Comparison of ENCODE assay signal across 8 cellular contexts in the genomic region with DNA sequence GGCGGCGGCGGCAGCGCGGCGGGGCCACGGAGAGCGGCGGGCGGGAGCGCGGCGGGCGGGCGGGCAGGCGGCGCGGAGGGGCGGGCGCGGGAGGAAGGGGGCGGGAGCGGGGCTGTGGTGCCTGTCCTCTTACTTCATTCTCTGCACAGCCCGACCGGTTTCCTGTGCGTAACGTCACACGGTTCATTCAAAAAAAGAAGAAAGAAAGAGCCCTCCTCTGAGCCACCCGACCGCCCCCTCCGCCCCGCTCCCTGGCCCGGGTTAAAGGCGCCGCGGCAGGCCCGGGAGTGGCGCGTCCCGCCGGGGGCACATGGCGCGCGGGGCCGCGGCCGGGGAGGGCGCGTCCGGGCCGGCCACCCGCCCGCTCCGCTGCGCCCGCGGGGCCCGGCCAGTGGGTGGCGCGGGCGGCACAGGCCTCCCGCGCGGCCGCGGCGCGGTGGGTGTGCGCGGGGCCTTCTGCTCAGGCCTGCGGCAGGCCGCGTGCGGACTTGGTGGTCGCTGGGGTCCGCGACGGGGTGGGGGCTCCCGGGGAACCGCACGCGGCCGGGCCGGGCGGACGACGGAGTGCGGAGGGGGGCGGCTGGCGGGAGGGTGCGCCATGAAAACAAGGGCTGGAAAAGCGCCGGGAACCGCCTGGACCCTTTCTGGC. TPM values are rescaled to one million over a fixed set of nuclear protein-coding genes. Genes with fewer than 3 reads are reported as not detected.
DNase-seq lines count a peak whose midpoint lies in the region; ATAC-seq and TF ChIP-seq lines count a peak whose summit lies in the region.

No MANE protein-coding gene starts in this region.

- H3K4me1 Mint-ChIP-seq in T-cell: peaks cover 41 to 50% (median 48%) of the 10 kb centered on the region in 3 donors

- DNase-seq in NCI-H1048 (lab: John Stamatoyannopoulos, UW): peak; percentile 63
- peak; percentile 63 to 91 (median 86) for DNase-seq in T-cell
- DNase-seq in amniotic epithelial cell (ENCODE audit: low read depth): peak; percentile 62
- DNase-seq in left ventricle myocardium superior: peak; percentile 87
- DNase-seq in putamen (ENCODE audit: low spot score): peak; percentile 88
- peak; percentile 82 to 87 for DNase-seq in uterus

- no peaks in the 10 kb centered on the region for H3K36me3 ChIP-seq in uterus

- POLR2A ChIA-PET in T-cell (lab: Charles Lee): no interaction called here

- H3K9me3 ChIP-seq in uterus: no peaks in the 10 kb centered on the region

- TF ChIP-seq CTCF in GM12872 (IDR thresholded peaks at IDR 0.05; ENCODE audit: insufficient read depth, low read depth, low read length): peak; percentile 9; the same call in 1 of the 3 replicates
- peak in 3 of 4 experiments; percentile 22 to 64 (median 31) for TF ChIP-seq CTCF in uterus (IDR thresholded peaks at IDR 0.05)

- H3K27me3 Mint-ChIP-seq in T-cell: no peaks in the 10 kb centered on the region

- H3K4me1 ChIP-seq in uterus: no peaks in the 10 kb centered on the region

- no peaks in the 10 kb centered on the region for H3K9me3 Mint-ChIP-seq in T-cell

- H3K27ac ChIP-seq in uterus: peak overlapping the region; percentile 89 to 98

- CTCF ChIA-PET in T-cell (lab: Charles Lee): interaction anchor here in 1 of 2 donors (1.4 kb wide), 1 partner anchor 177 kb away, joined by 7 read pairs; no protein-coding TSS in a partner anchor

- intact Hi-C loops in left ventricle myocardium superior (cut with micrococcal nuclease) (loop anchor here (5.0 kb wide), 1 partner anchor 193 kb away; no protein-coding TSS in a partner anchor), uterus (cut with DNase I; ENCODE audit: low total_unique reads) (loop anchor here (5.0 kb wide), 2 partner anchors 188 to 293 kb away; no protein-coding TSS in a partner anchor)

- H3K4me3 ChIP-seq in uterus: peak overlapping the region; percentile 76 to 90

- H3K27ac Mint-ChIP-seq in T-cell: peak overlapping the region; percentile 52 to 70

- no peaks in the 10 kb centered on the region for H3K27me3 ChIP-seq in uterus

- ATAC-seq in HG02610 (IDR thresholded peaks at IDR 0.05; ENCODE audit: unreplicated experiment): peak; percentile 64
- ATAC-seq in T-cell (replicated peaks in 1 of 4): peak; percentile 81 to 86 (median 82)
- peak; percentile 82 for ATAC-seq in left ventricle myocardium superior

- H3K36me3 Mint-ChIP-seq in T-cell: peaks cover 16% of the 10 kb centered on the region

- TF ChIP-seq POLR2A in uterus (IDR thresholded peaks at IDR 0.05): peak; percentile 3 to 24

- H3K4me3 Mint-ChIP-seq in T-cell: peak overlapping the region; percentile 79 to 100 (median 82)

RNA-seq across cellular contexts. Expression of a gene that starts 0.6 kb away (rescaled TPM):
- 100 to 1,000 TPM; 113 to 201 (median 123) TPM for total RNA-seq in T-cell
- 7.7 TPM for total RNA-seq in left ventricle myocardium superior
- total RNA-seq in uterus: 10 to 100 TPM; 16.1 to 61.1 (median 36.9) TPM

RNA-seq across cellular contexts. Expression of a gene that starts 46.8 kb away (rescaled TPM):
- total RNA-seq in T-cell: 10 to 100 TPM; 25.2 to 69.1 (median 56.3) TPM
- 32.9 TPM for total RNA-seq in left ventricle myocardium superior
- 10 to 100 TPM; 12.6 to 68.6 (median 29.3) TPM for total RNA-seq in uterus

Comparison
In these comparisons a context has a peak if more than half of its experiments do, and no peak if none do; other contexts are left out.
1. Peak in every context shown above with its lines: DNase-seq, ATAC-seq, H3K4me3 ChIP-seq and H3K27ac ChIP-seq.